Comparison of ENCODE assay signal across 31 cellular contexts in genomic region chr4:41579043-41579442, GRCh38. TPM values are rescaled to one million over a fixed set of nuclear protein-coding genes. Genes with fewer than 3 reads are reported as not detected.
"Had no signal": no experiment of that assay in that cellular context is flagged by ENCODE, and none has a peak within 500 bp of the region (broad histone marks: within the 10 kb centered on the region; RNA-seq: fewer than 3 reads in every experiment).

No MANE protein-coding gene starts in this region.

- H3K36me3 ChIP-seq: brain microvascular endothelial cell, ovary, sigmoid colon, vagina had no signal

- H3K9me3 ChIP-seq: ovary, sigmoid colon, vagina had no signal

- H3K27ac ChIP-seq: brain microvascular endothelial cell, ovary, sigmoid colon, vagina, VCaP had no signal

- H3K4me3 ChIP-seq: ovary, sigmoid colon, smooth muscle cell, vagina had no signal

- H3K4me1 ChIP-seq: vagina had no signal

- H3K27me3 ChIP-seq: brain microvascular endothelial cell, ovary, sigmoid colon, vagina had no signal

- ATAC-seq: effector memory CD8-positive, alpha-beta T cell; left lobe of liver; naive thymus-derived CD4-positive, alpha-beta T cell; stimulated activated memory B cell treated with anti-CD40 and anti-IgM and Interleukin-4, amounts not matched to agents 10 μg/mL and 1 μg/mL and 100 μg/mL, for 72 hours; stimulated activated naive CD8-positive, alpha-beta T cell treated with anti-CD3 and anti-CD28 coated beads, Interleukin-15, amount 100 ng/mL, for 72 hours had no signal

- DNase-seq: activated CD4-positive, alpha-beta memory T cell treated with anti-CD3 and anti-CD28 coated beads for 36 hours; activated CD4-positive, alpha-beta T cell treated with anti-CD3 and anti-CD28 coated beads, Interleukin-2, amount 10 ng/mL, durations not matched to agents 24 days and 14 days; activated CD4-positive, CD25-positive, alpha-beta regulatory T cell treated with anti-CD3 and anti-CD28 coated beads, Interleukin-2, amount 50 U/mL, for 72 hours; activated CD8-positive, alpha-beta memory T cell treated with anti-CD3 and anti-CD28 coated beads, Interleukin-2, amount 50 U/mL, for 48 hours; activated gamma-delta T cell; activated naive CD4-positive, alpha-beta T cell treated with anti-CD3 and anti-CD28 coated beads, Interleukin-2, amount 50 U/mL, for 16 hours; activated T-cell treated with anti-CD3 and anti-CD28 coated beads, Interleukin-2, amount 50 U/mL, for 24 hours; amniotic stem cell; brain microvascular endothelial cell; caudate nucleus; cortex of kidney; effector memory CD8-positive, alpha-beta T cell; erythroblast; head of caudate nucleus; hypothalamus; midbrain; naive thymus-derived CD4-positive, alpha-beta T cell; ovary; retina; sigmoid colon; stimulated activated CD4-positive, alpha-beta T cell treated with anti-CD3 and anti-CD28 coated beads, Interleukin-1b, Interleukin-23, amount 100 ng/mL, for 48 hours; stimulated activated CD4-positive, alpha-beta T cell treated with anti-CD3 and anti-CD28 coated beads, Interleukin-4, amount 100 ng/mL, for 4 hours; stimulated activated CD8-positive, alpha-beta memory T cell treated with anti-CD3 and anti-CD28 coated beads, Interleukin-4, amount 100 ng/mL, for 48 hours; stimulated activated naive CD8-positive, alpha-beta T cell treated with anti-CD3 and anti-CD28 coated beads, Interleukin-15, amount 100 ng/mL, for 72 hours; substantia nigra had no signal

RNA-seq across cellular contexts. Expression of gene LIMCH1, which starts 41.1 kb away (rescaled TPM):
- total RNA-seq: activated CD4-positive, alpha-beta memory T cell treated with anti-CD3 and anti-CD28 coated beads for 36 hours; activated CD4-positive, alpha-beta T cell treated with anti-CD3 and anti-CD28 coated beads, Interleukin-2, amount 10 ng/mL, durations not matched to agents 24 days and 14 days; T-helper 1 cell treated with Interleukin-12 subunit alpha and Interleukin-12 subunit beta and Interleukin-4 antibody, amounts not matched to agents 30 ng/mL and 1 ng/mL, for 36 hours had no signal
- polyA plus RNA-seq: naive thymus-derived CD4-positive, alpha-beta T cell had no signal
